In genomic region chr2:43985359-43985758, GRCh38 we compare ENCODE assay signal across 20 cellular contexts. TPM values are rescaled to one million over a fixed set of nuclear protein-coding genes. Genes with fewer than 3 reads are reported as not detected.
DNase-seq lines count a peak whose midpoint lies in the region; ATAC-seq and TF ChIP-seq lines count a peak whose summit lies in the region.
"Had no signal": no experiment of that assay in that cellular context is flagged by ENCODE, and none has a peak within 500 bp of the region (broad histone marks: within the 10 kb centered on the region; RNA-seq: fewer than 3 reads in every experiment).

No MANE protein-coding gene starts in this region.

- H3K27me3 Mint-ChIP-seq in activated T-cell treated with anti-CD3 and anti-CD28 coated beads, Interleukin-2, amount 50 U/mL, for 72 hours (ENCODE audit: low read depth): no peaks in the 10 kb centered on the region
- no peaks in the 10 kb centered on the region for H3K27me3 Mint-ChIP-seq in activated naive CD8-positive, alpha-beta T cell treated with anti-CD3 and anti-CD28 coated beads for 36 hours
- H3K27me3 Mint-ChIP-seq in stimulated activated naive CD8-positive, alpha-beta T cell treated with anti-CD3 and anti-CD28 coated beads, Interleukin-15, Interleukin-2, amounts not matched to agents 100 ng/mL and 50 ng/mL, for 24 hours: no peaks in the 10 kb centered on the region
- no peaks in the 10 kb centered on the region for H3K27me3 Mint-ChIP-seq in CD8-positive, alpha-beta memory T cell
- H3K27me3 Mint-ChIP-seq: activated CD4-positive, alpha-beta memory T cell treated with anti-CD3 and anti-CD28 coated beads for 36 hours; CD4-positive, CD25-positive, alpha-beta regulatory T cell had no signal

- H3K4me3 Mint-ChIP-seq in activated T-cell treated with anti-CD3 and anti-CD28 coated beads, Interleukin-2, amount 50 U/mL, for 72 hours: peak overlapping the region; percentile 1 to 21
- H3K4me3 Mint-ChIP-seq in activated naive CD8-positive, alpha-beta T cell treated with anti-CD3 and anti-CD28 coated beads for 36 hours: no peak overlapping the region
- H3K4me3 Mint-ChIP-seq in stimulated activated naive CD8-positive, alpha-beta T cell treated with anti-CD3 and anti-CD28 coated beads, Interleukin-15, Interleukin-2, amounts not matched to agents 100 ng/mL and 50 ng/mL, for 24 hours: no peak overlapping the region
- no peak overlapping the region for H3K4me3 Mint-ChIP-seq in CD8-positive, alpha-beta memory T cell
- H3K4me3 Mint-ChIP-seq: activated CD4-positive, alpha-beta memory T cell treated with anti-CD3 and anti-CD28 coated beads for 36 hours; activated T-cell treated with anti-CD3 and anti-CD28 coated beads, Interleukin-2, amount 50 U/mL, for 4 hours; CD4-positive, CD25-positive, alpha-beta regulatory T cell; natural killer cell; stimulated activated effector memory CD8-positive, alpha-beta T cell treated with anti-CD3 and anti-CD28 coated beads, Interleukin-12 subunit alpha, Interleukin-12 subunit beta, amount 100 ng/mL, for 72 hours; T-helper 1 cell treated with Interleukin-12 subunit alpha and Interleukin-12 subunit beta and Interleukin-4 antibody, amounts not matched to agents 30 μg/mL and 1 μg/mL, for 36 hours had no signal

- no peak overlapping the region for H2AK5ac ChIP-seq in IMR-90 (ENCODE audit: low read depth, low read length)

- no TSS peak for BruUV-seq in IMR-90 (replicated peaks; lab: Mats Ljungman, UMichigan)

- no peak overlapping the region for H2AFZ ChIP-seq in IMR-90 (replicated peaks; ENCODE audit: low read length, poor library complexity)

- no peak overlapping the region for H4K8ac ChIP-seq in IMR-90 (ENCODE audit: low read depth in 2 of 2, low read length in 2 of 2)

- no peak overlapping the region for H2BK120ac ChIP-seq in IMR-90 (ENCODE audit: low read depth, low read length)

- intact Hi-C loops in IMR-90 (cut with micrococcal nuclease): no loop called here
- intact Hi-C loops in tibial artery (cut with DNase I; ENCODE audit: low total_unique reads): no loop called here

- WGBS in IMR-90 (ENCODE audit: extremely low coverage in 2 of 2, insufficient read length in 1 of 2), 2 experiments: 100% methylated on average over 1 of the region's 3 CpGs; no CpG with 5 or more reads in 1 of the 2 experiments

- no peak overlapping the region for H3K4ac ChIP-seq in IMR-90 (ENCODE audit: low read depth, low read length)

- TF ChIP-seq CTCF in IMR-90 (conservative IDR thresholded peaks at IDR 0.05; ENCODE audit: low read depth, low read length) (no peak), tibial artery (IDR thresholded peaks at IDR 0.05) (no peak)

- no peak overlapping the region for H2BK15ac ChIP-seq in IMR-90 (ENCODE audit: low read depth, low read length)

- DNase-seq in activated T-cell treated with anti-CD3 and anti-CD28 coated beads, Interleukin-2, amount 50 U/mL, for 72 hours: peak in 1 of 2 donors; percentile 29
- no peak for DNase-seq in activated T-cell treated with anti-CD3 and anti-CD28 coated beads, Interleukin-2, amount 50 U/mL, for 48 hours
- DNase-seq in IMR-90 (no peak), tibial artery (no peak)
- DNase-seq in activated naive CD8-positive, alpha-beta T cell treated with anti-CD3 and anti-CD28 coated beads for 36 hours: no peak
- DNase-seq in CD8-positive, alpha-beta memory T cell: no peak
- DNase-seq: activated CD4-positive, alpha-beta memory T cell treated with anti-CD3 and anti-CD28 coated beads for 36 hours; activated T-cell treated with anti-CD3 and anti-CD28 coated beads, Interleukin-2, amount 50 U/mL, for 4 hours; CD4-positive, CD25-positive, alpha-beta regulatory T cell; DMS79; GOT3; natural killer cell; NCI-H2081 treated with DMSO at 0.1 percent for 48 hours; NCI-H774; ovary had no signal

- H4K5ac ChIP-seq in IMR-90 (ENCODE audit: low read depth, low read length): no peak overlapping the region

- H3K9me1 ChIP-seq in IMR-90 (ENCODE audit: insufficient read depth, low read length): peaks cover 3% of the 10 kb centered on the region

- POLR2A ChIA-PET in IMR-90 (lab: Charles Lee; ENCODE audit: unreplicated experiment): no interaction called here
- POLR2A ChIA-PET in CD8-positive, alpha-beta memory T cell (lab: Charles Lee): no interaction called here

- H4K91ac ChIP-seq in IMR-90 (ENCODE audit: insufficient read depth, low read depth, low read length): no peak overlapping the region

- H3K4me2 ChIP-seq in IMR-90 (ENCODE audit: low read depth, low read length): no peak overlapping the region

- H3K27ac ChIP-seq in IMR-90 (ENCODE audit: insufficient read depth, low read length): no peak overlapping the region
- no peak overlapping the region for H3K27ac ChIP-seq in tibial artery
- no peak overlapping the region for H3K27ac ChIP-seq in CD8-positive, alpha-beta memory T cell (ENCODE audit: low read depth, low read length)
- H3K27ac ChIP-seq: coronary artery, ovary had no signal

- H4K20me1 ChIP-seq in IMR-90 (ENCODE audit: insufficient read depth, low read length): peaks cover 29% of the 10 kb centered on the region

- no peak overlapping the region for H3K18ac ChIP-seq in IMR-90 (ENCODE audit: low read depth, low read length)

- H3K9ac ChIP-seq in IMR-90 (ENCODE audit: low read depth, low read length): no peak overlapping the region

- H3K56ac ChIP-seq in IMR-90 (ENCODE audit: extremely low read depth, insufficient read depth, low read length): no peak overlapping the region

- H3K36me3 Mint-ChIP-seq in activated T-cell treated with anti-CD3 and anti-CD28 coated beads, Interleukin-2, amount 50 U/mL, for 72 hours (ENCODE audit: insufficient read depth in 2 of 2): peaks cover 10 to 28% of the 10 kb centered on the region in 2 donors
- H3K36me3 Mint-ChIP-seq in activated naive CD8-positive, alpha-beta T cell treated with anti-CD3 and anti-CD28 coated beads for 36 hours: peaks cover 43% of the 10 kb centered on the region
- peaks cover 76% of the 10 kb centered on the region for H3K36me3 Mint-ChIP-seq in stimulated activated naive CD8-positive, alpha-beta T cell treated with anti-CD3 and anti-CD28 coated beads, Interleukin-15, Interleukin-2, amounts not matched to agents 100 ng/mL and 50 ng/mL, for 24 hours (ENCODE audit: low read depth)
- H3K36me3 Mint-ChIP-seq in CD8-positive, alpha-beta memory T cell: peaks cover 0 to 55% (median 21%) of the 10 kb centered on the region in 3 donors

- H3K4me3 ChIP-seq in IMR-90 (ENCODE audit: insufficient read depth, low read depth, low read length) (no peak overlapping the region), tibial artery (no peak overlapping the region)
- no peak overlapping the region for H3K4me3 ChIP-seq in CD8-positive, alpha-beta memory T cell (ENCODE audit: low read length)
- H3K4me3 ChIP-seq: coronary artery, ovary had no signal

- H3K4me1 ChIP-seq in IMR-90 (ENCODE audit: control insufficient read depth, insufficient read depth, low read length) (no peaks in the 10 kb centered on the region), tibial artery (no peaks in the 10 kb centered on the region)
- H3K4me1 ChIP-seq in CD8-positive, alpha-beta memory T cell (ENCODE audit: insufficient read depth, low read length): no peaks in the 10 kb centered on the region

- peak overlapping the region; percentile 15; the same call in 1 of the 2 replicates for H3K23ac ChIP-seq in IMR-90 (ENCODE audit: low read depth, low read length)

- peaks cover 6% of the 10 kb centered on the region for H3K36me3 ChIP-seq in IMR-90 (ENCODE audit: control insufficient read depth, insufficient read depth, low read length)
- peaks cover 2 to 33% (median 21%) of the 10 kb centered on the region in 3 donors for H3K36me3 ChIP-seq in tibial artery
- peaks cover 12% of the 10 kb centered on the region for H3K36me3 ChIP-seq in CD8-positive, alpha-beta memory T cell (ENCODE audit: insufficient read depth, low read length)
- H3K36me3 ChIP-seq: ovary had no signal

- TF ChIP-seq RAD21 in IMR-90 (IDR thresholded peaks at IDR 0.05; ENCODE audit: low read length): no peak

- H3K4me1 Mint-ChIP-seq in activated T-cell treated with anti-CD3 and anti-CD28 coated beads, Interleukin-2, amount 50 U/mL, for 72 hours (ENCODE audit: low read depth): peaks cover 47% of the 10 kb centered on the region
- peaks cover 44% of the 10 kb centered on the region for H3K4me1 Mint-ChIP-seq in activated naive CD8-positive, alpha-beta T cell treated with anti-CD3 and anti-CD28 coated beads for 36 hours
- H3K4me1 Mint-ChIP-seq in stimulated activated naive CD8-positive, alpha-beta T cell treated with anti-CD3 and anti-CD28 coated beads, Interleukin-15, Interleukin-2, amounts not matched to agents 100 ng/mL and 50 ng/mL, for 24 hours (ENCODE audit: low read depth): peaks cover 53% of the 10 kb centered on the region
- H3K4me1 Mint-ChIP-seq in CD8-positive, alpha-beta memory T cell: peaks cover 28 to 58% (median 56%) of the 10 kb centered on the region in 3 donors

- no peaks in the 10 kb centered on the region for H3K9me3 Mint-ChIP-seq in activated T-cell treated with anti-CD3 and anti-CD28 coated beads, Interleukin-2, amount 50 U/mL, for 72 hours
- no peaks in the 10 kb centered on the region for H3K9me3 Mint-ChIP-seq in activated naive CD8-positive, alpha-beta T cell treated with anti-CD3 and anti-CD28 coated beads for 36 hours
- H3K9me3 Mint-ChIP-seq in stimulated activated naive CD8-positive, alpha-beta T cell treated with anti-CD3 and anti-CD28 coated beads, Interleukin-15, Interleukin-2, amounts not matched to agents 100 ng/mL and 50 ng/mL, for 24 hours: no peaks in the 10 kb centered on the region
- no peaks in the 10 kb centered on the region for H3K9me3 Mint-ChIP-seq in CD8-positive, alpha-beta memory T cell
- H3K9me3 Mint-ChIP-seq: activated CD4-positive, alpha-beta memory T cell treated with anti-CD3 and anti-CD28 coated beads for 36 hours; activated T-cell treated with anti-CD3 and anti-CD28 coated beads, Interleukin-2, amount 50 U/mL, for 4 hours; natural killer cell; stimulated activated effector memory CD8-positive, alpha-beta T cell treated with anti-CD3 and anti-CD28 coated beads, Interleukin-12 subunit alpha, Interleukin-12 subunit beta, amount 100 ng/mL, for 72 hours; T-helper 1 cell treated with Interleukin-12 subunit alpha and Interleukin-12 subunit beta and Interleukin-4 antibody, amounts not matched to agents 30 μg/mL and 1 μg/mL, for 36 hours had no signal

- peaks cover 7 to 32% of the 10 kb centered on the region in 2 experiments for H3K79me1 ChIP-seq in IMR-90 (ENCODE audit: low read depth in 1 of 2, low read length in 2 of 2)

- no peak overlapping the region for H2BK5ac ChIP-seq in IMR-90 (ENCODE audit: low read depth, low read length, poor library complexity, severe bottlenecking)

- no peak overlapping the region for H3K14ac ChIP-seq in IMR-90 (replicated peaks; ENCODE audit: low read depth, low read length)

- dilution Hi-C loops in IMR-90 (cut with HindIII; ENCODE audit: low sequenced_read_pairs, unreplicated experiment): no loop called here

- in situ Hi-C loops in IMR-90 (cut with MboI; ENCODE audit: low sequenced_read_pairs): no loop called here

- peak; percentile 49 to 89 for ATAC-seq in activated T-cell treated with anti-CD3 and anti-CD28 coated beads, Interleukin-2, amount 50 U/mL, for 72 hours (replicated peaks in 1 of 2)
- no peak for ATAC-seq in IMR-90 (ENCODE audit: low read depth)
- ATAC-seq in HG03521 (IDR thresholded peaks at IDR 0.05; ENCODE audit: unreplicated experiment): no peak
- ATAC-seq: activated T-cell treated with anti-CD3 and anti-CD28 coated beads, Interleukin-2, amount 50 U/mL, for 4 hours; natural killer cell; stimulated activated effector memory CD8-positive, alpha-beta T cell treated with anti-CD3 and anti-CD28 coated beads, Interleukin-12 subunit alpha, Interleukin-12 subunit beta, amount 100 ng/mL, for 72 hours had no signal

- no peaks in the 10 kb centered on the region for H3K9me3 ChIP-seq in IMR-90 (ENCODE audit: control insufficient read depth, insufficient read depth, low read length)
- no peaks in the 10 kb centered on the region for H3K9me3 ChIP-seq in tibial artery
- H3K9me3 ChIP-seq in CD8-positive, alpha-beta memory T cell (ENCODE audit: low read length): no peaks in the 10 kb centered on the region
- H3K9me3 ChIP-seq: ovary had no signal

- H2AK9ac ChIP-seq in IMR-90 (replicated peaks; ENCODE audit: low read depth, low read length, poor library complexity): no peak overlapping the region

- no peak for TF ChIP-seq POLR2A in IMR-90 (IDR thresholded peaks at IDR 0.05; ENCODE audit: low read depth, low read length)

- CTCF ChIA-PET in IMR-90 (lab: Yijun Ruan, JAX): no interaction called here
- CTCF ChIA-PET in CD8-positive, alpha-beta memory T cell (lab: Charles Lee): no interaction called here

- H3K27me3 ChIP-seq in IMR-90 (ENCODE audit: control insufficient read depth, insufficient read depth, low read length) (no peaks in the 10 kb centered on the region), tibial artery (no peaks in the 10 kb centered on the region)
- no peaks in the 10 kb centered on the region for H3K27me3 ChIP-seq in CD8-positive, alpha-beta memory T cell (ENCODE audit: insufficient read depth, low read length, poor library complexity, severe bottlenecking)
- H3K27me3 ChIP-seq: ovary had no signal

- no peak overlapping the region for H2BK20ac ChIP-seq in IMR-90 (ENCODE audit: low read depth, low read length)

- H3K27ac Mint-ChIP-seq in activated T-cell treated with anti-CD3 and anti-CD28 coated beads, Interleukin-2, amount 50 U/mL, for 72 hours: peak overlapping the region; percentile 60
- peak overlapping the region; percentile 49 for H3K27ac Mint-ChIP-seq in activated naive CD8-positive, alpha-beta T cell treated with anti-CD3 and anti-CD28 coated beads for 36 hours
- H3K27ac Mint-ChIP-seq in stimulated activated naive CD8-positive, alpha-beta T cell treated with anti-CD3 and anti-CD28 coated beads, Interleukin-15, Interleukin-2, amounts not matched to agents 100 ng/mL and 50 ng/mL, for 24 hours: peak overlapping the region; percentile 4
- H3K27ac Mint-ChIP-seq in CD8-positive, alpha-beta memory T cell: peak overlapping the region in 1 of 8 donors; percentile 3
- H3K27ac Mint-ChIP-seq: activated CD4-positive, alpha-beta memory T cell treated with anti-CD3 and anti-CD28 coated beads for 36 hours; CD4-positive, CD25-positive, alpha-beta regulatory T cell; natural killer cell; stimulated activated effector memory CD8-positive, alpha-beta T cell treated with anti-CD3 and anti-CD28 coated beads, Interleukin-12 subunit alpha, Interleukin-12 subunit beta, amount 100 ng/mL, for 72 hours; T-helper 1 cell treated with Interleukin-12 subunit alpha and Interleukin-12 subunit beta and Interleukin-4 antibody, amounts not matched to agents 30 μg/mL and 1 μg/mL, for 36 hours had no signal

RNA-seq across cellular contexts. Expression of gene LRPPRC, which starts 10.4 kb away (rescaled TPM):
- total RNA-seq in activated T-cell treated with anti-CD3 and anti-CD28 coated beads, Interleukin-2, amount 50 U/mL, for 72 hours: 100 to 1,000 TPM; 121 to 149 TPM
- 36.0 and 59.7 TPM in 2 replicates for total RNA-seq in IMR-90 (2012; rRNA removed)
- polyA plus RNA-seq in IMR-90 (2012; rRNA removed): 23.2 and 30.4 TPM in 2 replicates
- polyA plus RNA-seq in IMR-90 (2012; cell fraction: cytosol; rRNA removed): 5.0 and 9.9 TPM in 2 replicates
- polyA plus RNA-seq in IMR-90 (2012; cell fraction: nucleus; rRNA removed; ENCODE audit: low replicate concordance): 6.8 and 41.1 TPM in 2 replicates
- 100 to 1,000 TPM; 220 to 221 TPM for total RNA-seq in activated naive CD8-positive, alpha-beta T cell treated with anti-CD3 and anti-CD28 coated beads for 36 hours
- total RNA-seq in CD8-positive, alpha-beta memory T cell: 100 to 1,000 TPM; 164 to 166 TPM
- 41.0 TPM for polyA plus RNA-seq in CD8-positive, alpha-beta memory T cell

Comparison
In these comparisons a context has a peak if more than half of its experiments do, and no peak if none do; other contexts are left out.
1. ATAC-seq: peak in activated T-cell treated with anti-CD3 and anti-CD28 coated beads, Interleukin-2, amount 50 U/mL, for 72 hours (2 of 2); none in IMR-90 (single experiment) and HG03521 (single experiment).
2. H3K4me3 Mint-ChIP-seq: peak in activated T-cell treated with anti-CD3 and anti-CD28 coated beads, Interleukin-2, amount 50 U/mL, for 72 hours (2 of 2); none in activated naive CD8-positive, alpha-beta T cell treated with anti-CD3 and anti-CD28 coated beads for 36 hours (single experiment), stimulated activated naive CD8-positive, alpha-beta T cell treated with anti-CD3 and anti-CD28 coated beads, Interleukin-15, Interleukin-2, amounts not matched to agents 100 ng/mL and 50 ng/mL, for 24 hours (single experiment) and CD8-positive, alpha-beta memory T cell (0 of 7).